In the genomic region with DNA sequence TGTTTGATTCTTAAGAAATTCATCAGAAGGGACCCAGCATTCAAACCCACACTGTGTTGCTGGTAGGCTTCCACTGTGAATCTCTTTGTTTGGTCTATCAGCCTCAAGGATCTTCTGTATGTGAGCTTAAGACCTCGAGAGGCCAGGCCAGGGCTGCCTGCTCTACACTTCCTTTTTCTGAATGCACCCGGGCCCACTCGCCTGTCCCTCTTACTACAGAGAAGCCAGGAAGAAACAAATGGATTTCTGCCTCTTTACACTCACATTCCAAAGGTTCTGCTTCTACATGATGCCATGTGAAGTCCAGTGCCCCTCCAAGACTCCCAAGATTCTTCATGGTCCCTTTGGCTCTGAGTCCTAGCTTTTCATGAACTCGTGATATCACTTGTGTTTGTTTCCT, we compare ENCODE assay signal across 1 cellular context.
TF ChIP-seq lines count a peak whose summit lies in the region.

No MANE protein-coding gene starts in this region.

TF ChIP-seq in GM23338, 12 proteins besides CTCF, POLR2A, EP300 and RAD21:
- TF ChIP-seq POLR2AphosphoS5 (IDR thresholded peaks at IDR 0.05; ENCODE audit: low read depth) (no peak), ZNF331 (CRISPR knock-in tag; IDR thresholded peaks at IDR 0.05; ENCODE audit: low read depth) (no peak), EZH2 (IDR thresholded peaks at IDR 0.05; ENCODE audit: low read depth, unreplicated experiment) (no peak), ZNF114 (CRISPR knock-in tag; IDR thresholded peaks at IDR 0.05) (no peak), ETS1 (IDR thresholded peaks at IDR 0.05) (no peak), STAT1 (IDR thresholded peaks at IDR 0.05; ENCODE audit: unreplicated experiment) (no peak), NANOG (IDR thresholded peaks at IDR 0.05; ENCODE audit: borderline replicate concordance) (no peak), CREB1 (CRISPR knock-in tag; IDR thresholded peaks at IDR 0.05; ENCODE audit: low read depth) (no peak), JUNB (IDR thresholded peaks at IDR 0.05; ENCODE audit: unreplicated experiment) (no peak), EZH2phosphoT487 (IDR thresholded peaks at IDR 0.05; ENCODE audit: unreplicated experiment) (no peak)
- TF ChIP-seq, protein P1, sequence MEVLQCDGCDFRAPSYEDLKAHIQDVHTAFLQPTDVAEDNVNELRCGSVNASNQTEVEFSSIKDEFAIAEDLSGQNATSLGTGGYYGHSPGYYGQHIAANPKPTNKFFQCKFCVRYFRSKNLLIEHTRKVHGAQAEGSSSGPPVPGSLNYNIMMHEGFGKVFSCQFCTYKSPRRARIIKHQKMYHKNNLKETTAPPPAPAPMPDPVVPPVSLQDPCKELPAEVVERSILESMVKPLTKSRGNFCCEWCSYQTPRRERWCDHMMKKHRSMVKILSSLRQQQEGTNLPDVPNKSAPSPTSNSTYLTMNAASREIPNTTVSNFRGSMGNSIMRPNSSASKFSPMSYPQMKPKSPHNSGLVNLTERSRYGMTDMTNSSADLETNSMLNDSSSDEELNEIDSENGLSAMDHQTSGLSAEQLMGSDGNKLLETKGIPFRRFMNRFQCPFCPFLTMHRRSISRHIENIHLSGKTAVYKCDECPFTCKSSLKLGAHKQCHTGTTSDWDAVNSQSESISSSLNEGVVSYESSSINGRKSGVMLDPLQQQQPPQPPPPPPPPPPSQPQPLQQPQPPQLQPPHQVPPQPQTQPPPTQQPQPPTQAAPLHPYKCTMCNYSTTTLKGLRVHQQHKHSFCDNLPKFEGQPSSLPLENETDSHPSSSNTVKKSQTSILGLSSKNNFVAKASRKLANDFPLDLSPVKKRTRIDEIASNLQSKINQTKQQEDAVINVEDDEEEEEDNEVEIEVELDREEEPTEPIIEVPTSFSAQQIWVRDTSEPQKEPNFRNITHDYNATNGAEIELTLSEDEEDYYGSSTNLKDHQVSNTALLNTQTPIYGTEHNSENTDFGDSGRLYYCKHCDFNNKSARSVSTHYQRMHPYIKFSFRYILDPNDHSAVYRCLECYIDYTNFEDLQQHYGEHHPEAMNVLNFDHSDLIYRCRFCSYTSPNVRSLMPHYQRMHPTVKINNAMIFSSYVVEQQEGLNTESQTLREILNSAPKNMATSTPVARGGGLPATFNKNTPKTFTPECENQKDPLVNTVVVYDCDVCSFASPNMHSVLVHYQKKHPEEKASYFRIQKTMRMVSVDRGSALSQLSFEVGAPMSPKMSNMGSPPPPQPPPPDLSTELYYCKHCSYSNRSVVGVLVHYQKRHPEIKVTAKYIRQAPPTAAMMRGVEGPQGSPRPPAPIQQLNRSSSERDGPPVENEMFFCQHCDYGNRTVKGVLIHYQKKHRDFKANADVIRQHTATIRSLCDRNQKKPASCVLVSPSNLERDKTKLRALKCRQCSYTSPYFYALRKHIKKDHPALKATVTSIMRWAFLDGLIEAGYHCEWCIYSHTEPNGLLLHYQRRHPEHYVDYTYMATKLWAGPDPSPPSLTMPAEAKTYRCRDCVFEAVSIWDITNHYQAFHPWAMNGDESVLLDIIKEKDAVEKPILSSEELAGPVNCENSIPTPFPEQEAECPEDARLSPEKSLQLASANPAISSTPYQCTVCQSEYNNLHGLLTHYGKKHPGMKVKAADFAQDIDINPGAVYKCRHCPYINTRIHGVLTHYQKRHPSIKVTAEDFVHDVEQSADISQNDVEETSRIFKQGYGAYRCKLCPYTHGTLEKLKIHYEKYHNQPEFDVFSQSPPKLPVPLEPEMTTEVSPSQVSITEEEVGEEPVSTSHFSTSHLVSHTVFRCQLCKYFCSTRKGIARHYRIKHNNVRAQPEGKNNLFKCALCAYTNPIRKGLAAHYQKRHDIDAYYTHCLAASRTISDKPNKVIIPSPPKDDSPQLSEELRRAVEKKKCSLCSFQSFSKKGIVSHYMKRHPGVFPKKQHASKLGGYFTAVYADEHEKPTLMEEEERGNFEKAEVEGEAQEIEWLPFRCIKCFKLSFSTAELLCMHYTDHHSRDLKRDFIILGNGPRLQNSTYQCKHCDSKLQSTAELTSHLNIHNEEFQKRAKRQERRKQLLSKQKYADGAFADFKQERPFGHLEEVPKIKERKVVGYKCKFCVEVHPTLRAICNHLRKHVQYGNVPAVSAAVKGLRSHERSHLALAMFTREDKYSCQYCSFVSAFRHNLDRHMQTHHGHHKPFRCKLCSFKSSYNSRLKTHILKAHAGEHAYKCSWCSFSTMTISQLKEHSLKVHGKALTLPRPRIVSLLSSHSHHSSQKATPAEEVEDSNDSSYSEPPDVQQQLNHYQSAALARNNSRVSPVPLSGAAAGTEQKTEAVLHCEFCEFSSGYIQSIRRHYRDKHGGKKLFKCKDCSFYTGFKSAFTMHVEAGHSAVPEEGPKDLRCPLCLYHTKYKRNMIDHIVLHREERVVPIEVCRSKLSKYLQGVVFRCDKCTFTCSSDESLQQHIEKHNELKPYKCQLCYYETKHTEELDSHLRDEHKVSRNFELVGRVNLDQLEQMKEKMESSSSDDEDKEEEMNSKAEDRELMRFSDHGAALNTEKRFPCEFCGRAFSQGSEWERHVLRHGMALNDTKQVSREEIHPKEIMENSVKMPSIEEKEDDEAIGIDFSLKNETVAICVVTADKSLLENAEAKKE (CRISPR knock-in tag; IDR thresholded peaks at IDR 0.05) = no peak
- TF ChIP-seq, protein P2, sequence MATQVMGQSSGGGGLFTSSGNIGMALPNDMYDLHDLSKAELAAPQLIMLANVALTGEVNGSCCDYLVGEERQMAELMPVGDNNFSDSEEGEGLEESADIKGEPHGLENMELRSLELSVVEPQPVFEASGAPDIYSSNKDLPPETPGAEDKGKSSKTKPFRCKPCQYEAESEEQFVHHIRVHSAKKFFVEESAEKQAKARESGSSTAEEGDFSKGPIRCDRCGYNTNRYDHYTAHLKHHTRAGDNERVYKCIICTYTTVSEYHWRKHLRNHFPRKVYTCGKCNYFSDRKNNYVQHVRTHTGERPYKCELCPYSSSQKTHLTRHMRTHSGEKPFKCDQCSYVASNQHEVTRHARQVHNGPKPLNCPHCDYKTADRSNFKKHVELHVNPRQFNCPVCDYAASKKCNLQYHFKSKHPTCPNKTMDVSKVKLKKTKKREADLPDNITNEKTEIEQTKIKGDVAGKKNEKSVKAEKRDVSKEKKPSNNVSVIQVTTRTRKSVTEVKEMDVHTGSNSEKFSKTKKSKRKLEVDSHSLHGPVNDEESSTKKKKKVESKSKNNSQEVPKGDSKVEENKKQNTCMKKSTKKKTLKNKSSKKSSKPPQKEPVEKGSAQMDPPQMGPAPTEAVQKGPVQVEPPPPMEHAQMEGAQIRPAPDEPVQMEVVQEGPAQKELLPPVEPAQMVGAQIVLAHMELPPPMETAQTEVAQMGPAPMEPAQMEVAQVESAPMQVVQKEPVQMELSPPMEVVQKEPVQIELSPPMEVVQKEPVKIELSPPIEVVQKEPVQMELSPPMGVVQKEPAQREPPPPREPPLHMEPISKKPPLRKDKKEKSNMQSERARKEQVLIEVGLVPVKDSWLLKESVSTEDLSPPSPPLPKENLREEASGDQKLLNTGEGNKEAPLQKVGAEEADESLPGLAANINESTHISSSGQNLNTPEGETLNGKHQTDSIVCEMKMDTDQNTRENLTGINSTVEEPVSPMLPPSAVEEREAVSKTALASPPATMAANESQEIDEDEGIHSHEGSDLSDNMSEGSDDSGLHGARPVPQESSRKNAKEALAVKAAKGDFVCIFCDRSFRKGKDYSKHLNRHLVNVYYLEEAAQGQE (IDR thresholded peaks at IDR 0.05; ENCODE audit: unreplicated experiment) = no peak
TF ChIP-seq in GM23338: peak in this region for 0.
